ENCODE assay signal across 16 cellular contexts in the genomic region with DNA sequence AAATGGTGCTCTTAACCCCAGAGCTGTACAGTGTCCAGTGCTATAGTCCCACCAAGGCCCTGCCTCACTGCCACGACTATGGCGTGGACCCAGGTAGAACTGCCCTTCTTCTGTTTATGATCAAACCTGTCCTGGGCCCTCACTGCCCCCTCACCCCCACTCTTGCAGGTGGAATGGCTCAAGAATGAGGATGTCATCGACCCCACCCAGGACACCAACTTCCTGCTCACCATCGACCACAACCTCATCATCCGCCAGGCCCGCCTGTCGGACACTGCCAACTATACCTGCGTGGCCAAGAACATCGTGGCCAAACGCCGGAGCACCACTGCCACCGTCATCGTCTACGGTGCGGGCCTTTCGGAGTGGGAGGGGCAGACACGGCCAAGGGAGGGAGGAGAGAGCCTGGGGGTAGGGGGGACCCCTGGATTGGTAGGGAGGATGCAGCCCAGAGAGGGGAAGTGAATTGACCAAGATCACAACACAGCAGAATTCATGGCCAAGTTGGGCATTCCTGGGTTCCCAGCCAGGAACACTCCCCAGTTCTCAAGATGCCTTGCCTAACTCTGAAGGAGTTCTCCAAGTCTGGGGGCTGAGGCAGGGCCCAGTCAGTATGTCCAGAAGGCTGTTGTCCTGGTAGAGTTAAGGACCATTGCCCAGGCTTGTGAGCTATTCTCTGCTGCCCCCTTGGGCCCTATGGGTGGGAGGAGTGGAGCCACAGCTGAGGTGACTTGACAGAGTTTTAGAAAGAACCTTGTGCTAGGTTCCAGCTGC. TPM values are rescaled to one million over a fixed set of nuclear protein-coding genes. Genes with fewer than 3 reads are reported as not detected.
DNase-seq lines count a peak whose midpoint lies in the region; ATAC-seq and TF ChIP-seq lines count a peak whose summit lies in the region.
"Had no signal": no experiment of that assay in that cellular context is flagged by ENCODE, and none has a peak within 500 bp of the region (broad histone marks: within the 10 kb centered on the region; RNA-seq: fewer than 3 reads in every experiment).

No MANE protein-coding gene starts in this region.

- H3K4me2 ChIP-seq in osteoblast (ENCODE audit: insufficient read depth, low read length), result no peak overlapping the region
- H3K4me2 ChIP-seq: GM23338 had no signal

- no peaks in the 10 kb centered on the region for H3K4me1 Mint-ChIP-seq in activated CD8-positive, alpha-beta memory T cell treated with anti-CD3 and anti-CD28 coated beads, Interleukin-2, amount 10 ng/mL, durations not matched to agents 7 days and 5 days
- H3K4me1 Mint-ChIP-seq: GM23338 had no signal

- 87% methylated on average over 17 of the region's 17 CpGs for WGBS in right cardiac atrium
- 89 to 94% methylated on average over 17 of the region's 17 CpGs for WGBS in heart right ventricle, 2 donors

- H3K36me3 ChIP-seq in heart right ventricle (peaks cover 0 to 99% (median 23%) of the 10 kb centered on the region in 9 donors), left lung (peaks cover 0 to 28% of the 10 kb centered on the region in 2 donors), osteoblast (ENCODE audit: insufficient read depth, low read length) (peaks cover 32% of the 10 kb centered on the region), BE2C (peaks cover 98% of the 10 kb centered on the region)

- H3K4me3 ChIP-seq in right cardiac atrium (ENCODE audit: low read length) (no peak overlapping the region), heart right ventricle (no peak overlapping the region), left lung (no peak overlapping the region), osteoblast (ENCODE audit: insufficient read depth, low read length) (no peak overlapping the region), BE2C (ENCODE audit: low read depth, low read length) (no peak overlapping the region)
- H3K4me3 ChIP-seq: GM23338 had no signal

- intact Hi-C loops in right cardiac atrium (cut with DNase I) (loop anchor here in 2 of 4 donors (5.0 to 10.0 kb wide), 2 partner anchors 79 to 362 kb away; no protein-coding TSS in a partner anchor), heart right ventricle (cut with DNase I) (loop anchor here in 6 of 10 donors (5.0 to 10.0 kb wide), 5 partner anchors 79 to 384 kb away; no protein-coding TSS in a partner anchor), left lung (cut with DNase I) (loop anchor here in 1 of 2 donors (10.0 kb wide), 1 partner anchor 362 kb away; no protein-coding TSS in a partner anchor)

- H4K20me1 ChIP-seq in osteoblast (ENCODE audit: insufficient read depth, low read length), result peaks cover 18% of the 10 kb centered on the region

- TF ChIP-seq CTCF in heart right ventricle (IDR thresholded peaks at IDR 0.05) (no peak), left lung (IDR thresholded peaks at IDR 0.05) (no peak), osteoblast (IDR thresholded peaks at IDR 0.05; ENCODE audit: extremely low read depth, low read depth, low read length) (no peak), BE2C (IDR thresholded peaks at IDR 0.05; ENCODE audit: low read depth, low read length) (no peak)

- CTCF ChIA-PET in activated CD8-positive, alpha-beta memory T cell treated with anti-CD3 and anti-CD28 coated beads, Interleukin-2, amount 10 ng/mL, durations not matched to agents 7 days and 5 days (lab: Charles Lee), result no interaction called here

- DNase-seq in right cardiac atrium (peak in 2 of 3 donors; percentile 37 to 43), heart right ventricle (no peak), left lung (peak in 1 of 2 donors; percentile 70), osteoblast (ENCODE audit: insufficient read length, low spot score, missing footprints) (peak; percentile 66), BE2C (no peak)
- DNase-seq in activated CD8-positive, alpha-beta memory T cell treated with anti-CD3 and anti-CD28 coated beads, Interleukin-2, amount 10 ng/mL, durations not matched to agents 7 days and 5 days, result no peak
- DNase-seq: 8988T; Caco-2; CD4-positive, alpha-beta T cell; H7; HFFc6; IMR-90 had no signal

- no peaks in the 10 kb centered on the region for H3K36me3 Mint-ChIP-seq in activated CD8-positive, alpha-beta memory T cell treated with anti-CD3 and anti-CD28 coated beads, Interleukin-2, amount 10 ng/mL, durations not matched to agents 7 days and 5 days

- H3K4me1 ChIP-seq in right cardiac atrium (ENCODE audit: control insufficient read depth, insufficient read depth, low read length) (no peaks in the 10 kb centered on the region), heart right ventricle (peaks cover 0 to 19% (median 6%) of the 10 kb centered on the region in 9 donors), left lung (no peaks in the 10 kb centered on the region), osteoblast (ENCODE audit: insufficient read depth, low read length) (peaks cover 3% of the 10 kb centered on the region), BE2C (peaks cover 4% of the 10 kb centered on the region; the same call in 1 of the 2 replicates)

- no peaks in the 10 kb centered on the region for H3K27me3 ChIP-seq in right cardiac atrium (ENCODE audit: control insufficient read depth, insufficient read depth)
- no peaks in the 10 kb centered on the region for H3K27me3 ChIP-seq in heart right ventricle
- H3K27me3 ChIP-seq in left lung, result no peaks in the 10 kb centered on the region
- no peaks in the 10 kb centered on the region for H3K27me3 ChIP-seq in osteoblast (ENCODE audit: insufficient read depth, low read length)
- no peaks in the 10 kb centered on the region for H3K27me3 ChIP-seq in BE2C

- no peaks in the 10 kb centered on the region for H3K9me3 ChIP-seq in right cardiac atrium (ENCODE audit: control insufficient read depth, low read length)
- H3K9me3 ChIP-seq in heart right ventricle, result no peaks in the 10 kb centered on the region
- no peaks in the 10 kb centered on the region for H3K9me3 ChIP-seq in left lung
- H3K9me3 ChIP-seq in osteoblast (ENCODE audit: low read depth, low read length), result no peaks in the 10 kb centered on the region
- H3K9me3 ChIP-seq in BE2C, result no peaks in the 10 kb centered on the region
- H3K9me3 ChIP-seq: Caco-2 had no signal

- H3K27me3 Mint-ChIP-seq in activated CD8-positive, alpha-beta memory T cell treated with anti-CD3 and anti-CD28 coated beads, Interleukin-2, amount 10 ng/mL, durations not matched to agents 7 days and 5 days, result no peaks in the 10 kb centered on the region
- H3K27me3 Mint-ChIP-seq: CD4-positive, alpha-beta T cell had no signal

- H3K27ac Mint-ChIP-seq in activated CD8-positive, alpha-beta memory T cell treated with anti-CD3 and anti-CD28 coated beads, Interleukin-2, amount 10 ng/mL, durations not matched to agents 7 days and 5 days, result no peak overlapping the region
- H3K27ac Mint-ChIP-seq: CD4-positive, alpha-beta T cell; GM23338; HFFc6 had no signal

- no peak for ATAC-seq in right cardiac atrium
- ATAC-seq in heart right ventricle, result no peak
- ATAC-seq in left lung, result peak; percentile 58
- no peak for ATAC-seq in HG03039 (IDR thresholded peaks at IDR 0.05; ENCODE audit: unreplicated experiment)
- no peak for ATAC-seq in activated CD8-positive, alpha-beta memory T cell treated with anti-CD3 and anti-CD28 coated beads, Interleukin-2, amount 10 ng/mL, durations not matched to agents 7 days and 5 days
- ATAC-seq: GM23338, HCT116 had no signal

- no peak overlapping the region for H2AFZ ChIP-seq in osteoblast (ENCODE audit: low read length)
- H2AFZ ChIP-seq: GM23338 had no signal

- H3K79me2 ChIP-seq in osteoblast (ENCODE audit: insufficient read depth, low read length), result no peaks in the 10 kb centered on the region

- H3K4me3 Mint-ChIP-seq in activated CD8-positive, alpha-beta memory T cell treated with anti-CD3 and anti-CD28 coated beads, Interleukin-2, amount 10 ng/mL, durations not matched to agents 7 days and 5 days, result no peak overlapping the region
- H3K4me3 Mint-ChIP-seq: CD4-positive, alpha-beta T cell; GM23338; HFFc6 had no signal

- H3K27ac ChIP-seq in right cardiac atrium (ENCODE audit: low read length) (no peak overlapping the region), heart right ventricle (no peak overlapping the region), left lung (no peak overlapping the region), osteoblast (ENCODE audit: low read depth, low read length) (no peak overlapping the region)
- H3K27ac ChIP-seq: C4-2B had no signal

- H3K9me3 Mint-ChIP-seq in activated CD8-positive, alpha-beta memory T cell treated with anti-CD3 and anti-CD28 coated beads, Interleukin-2, amount 10 ng/mL, durations not matched to agents 7 days and 5 days (ENCODE audit: low read depth), result no peaks in the 10 kb centered on the region
- H3K9me3 Mint-ChIP-seq: CD4-positive, alpha-beta T cell; GM23338; HFFc6 had no signal

RNA-seq across cellular contexts. Expression of gene SLC29A3, which starts 32.4 kb away (rescaled TPM):
- total RNA-seq in right cardiac atrium, result 1 to 10 TPM; 2.2 to 2.7 (median 2.4) TPM
- polyA plus RNA-seq in right cardiac atrium, result 1.4 TPM
- total RNA-seq in heart right ventricle, result 1 to 10 TPM in 8 of 10 donors, under 1 TPM in 2; 0.89 to 3.5 (median 1.2) TPM
- polyA plus RNA-seq in heart right ventricle, result 1 to 10 TPM; 1.2 to 1.6 TPM
- total RNA-seq in left lung, result 10 to 100 TPM in 1 of 2 donors, 1 to 10 TPM in 1; 7.8 to 13.4 TPM
- 2.5 and 3.8 TPM in 2 replicates for total RNA-seq in osteoblast
- 7.7 TPM for polyA plus RNA-seq in BE2C (2012; ENCODE audit: insufficient read depth, insufficient read length, low read depth)
- 1 to 10 TPM; 3.4 to 5.1 TPM for total RNA-seq in activated CD8-positive, alpha-beta memory T cell treated with anti-CD3 and anti-CD28 coated beads, Interleukin-2, amount 10 ng/mL, durations not matched to agents 7 days and 5 days

Comparison
In these comparisons a context has a peak if more than half of its experiments do, and no peak if none do; other contexts are left out.
1. DNase-seq: peak in right cardiac atrium (2 of 3) and osteoblast (single experiment); none in heart right ventricle (0 of 2), BE2C (single experiment) and activated CD8-positive, alpha-beta memory T cell treated with anti-CD3 and anti-CD28 coated beads, Interleukin-2, amount 10 ng/mL, durations not matched to agents 7 days and 5 days (single experiment).